8 cellular contexts compared by ENCODE assay signal in the genomic region with DNA sequence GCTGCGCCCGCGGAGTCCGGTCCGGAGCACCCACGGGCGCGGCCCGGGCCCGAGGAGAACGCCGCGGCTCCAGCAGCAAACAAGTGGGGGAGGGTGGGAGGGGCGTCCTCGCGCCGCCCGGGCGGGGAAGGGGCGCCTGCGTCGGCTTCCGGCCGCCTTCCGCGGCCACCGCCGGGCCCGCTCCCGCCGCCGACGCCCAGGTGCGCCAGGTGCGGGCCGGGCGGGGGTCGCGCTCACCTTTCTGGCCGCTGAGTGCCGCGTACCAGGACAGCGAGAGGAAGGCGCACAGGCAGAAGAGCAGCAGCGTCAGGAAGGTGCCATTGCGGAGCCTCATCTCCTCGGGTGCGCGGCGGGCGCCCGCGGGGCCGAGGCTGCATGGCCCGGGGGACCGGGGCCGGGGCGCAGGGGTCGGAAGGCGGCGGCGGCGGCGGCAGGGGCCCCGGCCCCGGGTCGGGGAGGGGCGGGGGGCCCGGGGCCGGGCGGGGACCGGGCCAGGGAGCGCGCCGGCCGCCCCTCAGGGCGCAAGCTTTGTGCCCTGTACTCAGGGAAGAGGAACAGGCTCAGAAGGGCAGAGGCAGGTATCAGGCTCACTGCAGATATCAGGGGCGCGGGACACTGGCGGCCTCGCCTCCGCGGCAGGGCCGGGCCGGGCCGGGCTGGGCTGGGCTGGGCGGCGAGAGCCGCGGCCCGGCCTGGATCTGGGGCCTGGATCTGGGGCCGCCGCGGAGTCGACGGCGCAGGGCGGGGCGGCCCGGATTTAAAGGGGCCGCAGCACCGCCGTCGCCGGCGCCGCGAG. TPM values are rescaled to one million over a fixed set of nuclear protein-coding genes. Genes with fewer than 3 reads are reported as not detected.
DNase-seq lines count a peak whose midpoint lies in the region; ATAC-seq, FAIRE-seq and TF ChIP-seq lines count a peak whose summit lies in the region.

MGAT4B (minus strand) TSS at position 617 of the 796 bp plus-strand sequence; CDS start at position 334, 283 bp downstream.

- peaks cover 2% of the 10 kb centered on the region for H3K27me3 Mint-ChIP-seq in neural crest cell (ENCODE audit: low read depth)

- DNase-seq in DMS114 treated with DMSO at 0.1 percent for 48 hours (lab: John Stamatoyannopoulos, UW; ENCODE audit: unreplicated experiment) (peak; percentile 27), germinal center (ENCODE audit: low spot score) (peak; percentile 90), neural crest cell (ENCODE audit: low read depth, low spot score) (peak; percentile 50), urothelium cell line (ENCODE audit: low spot score) (peak; percentile 87)
- DNase-seq in activated naive CD4-positive, alpha-beta T cell treated with anti-CD3 and anti-CD28 coated beads, Interleukin-2, amount 50 U/mL, for 16 hours: peak; percentile 69

- TF ChIP-seq CTCF in neural crest cell (conservative IDR thresholded peaks at IDR 0.05): no peak

- H3K4me3 Mint-ChIP-seq in neural crest cell: peak within 1 kb of the TSS; percentile 72

- peaks cover 2% of the 10 kb centered on the region for H3K36me3 Mint-ChIP-seq in neural crest cell (ENCODE audit: low read depth)

- peaks cover 25% of the 10 kb centered on the region for H3K4me1 Mint-ChIP-seq in neural crest cell

- ATAC-seq in GM19467 (IDR thresholded peaks at IDR 0.05; ENCODE audit: unreplicated experiment) (peak; percentile 60), HG03565 (IDR thresholded peaks at IDR 0.05; ENCODE audit: unreplicated experiment) (peak; percentile 46)

- FAIRE-seq in urothelium cell line (lab: Jason Lieb, UNC): no peak

- H3K9me3 Mint-ChIP-seq in neural crest cell: no peaks in the 10 kb centered on the region

- H3K27ac Mint-ChIP-seq in neural crest cell (ENCODE audit: unreplicated experiment): peak within 1 kb of the TSS; percentile 50

TF ChIP-seq in PFSK-1, 5 proteins besides CTCF, POLR2A, EP300 and RAD21:
- TF ChIP-seq SIN3A (IDR thresholded peaks at IDR 0.05; ENCODE audit: borderline replicate concordance, insufficient read depth, low read length) (no peak), POLR2AphosphoS5 (IDR thresholded peaks at IDR 0.05; ENCODE audit: low read depth, low read length) (no peak), TAF1 (IDR thresholded peaks at IDR 0.05; ENCODE audit: borderline replicate concordance, insufficient read depth, low read length) (peak; percentile 83)
- TF ChIP-seq, protein P1, sequence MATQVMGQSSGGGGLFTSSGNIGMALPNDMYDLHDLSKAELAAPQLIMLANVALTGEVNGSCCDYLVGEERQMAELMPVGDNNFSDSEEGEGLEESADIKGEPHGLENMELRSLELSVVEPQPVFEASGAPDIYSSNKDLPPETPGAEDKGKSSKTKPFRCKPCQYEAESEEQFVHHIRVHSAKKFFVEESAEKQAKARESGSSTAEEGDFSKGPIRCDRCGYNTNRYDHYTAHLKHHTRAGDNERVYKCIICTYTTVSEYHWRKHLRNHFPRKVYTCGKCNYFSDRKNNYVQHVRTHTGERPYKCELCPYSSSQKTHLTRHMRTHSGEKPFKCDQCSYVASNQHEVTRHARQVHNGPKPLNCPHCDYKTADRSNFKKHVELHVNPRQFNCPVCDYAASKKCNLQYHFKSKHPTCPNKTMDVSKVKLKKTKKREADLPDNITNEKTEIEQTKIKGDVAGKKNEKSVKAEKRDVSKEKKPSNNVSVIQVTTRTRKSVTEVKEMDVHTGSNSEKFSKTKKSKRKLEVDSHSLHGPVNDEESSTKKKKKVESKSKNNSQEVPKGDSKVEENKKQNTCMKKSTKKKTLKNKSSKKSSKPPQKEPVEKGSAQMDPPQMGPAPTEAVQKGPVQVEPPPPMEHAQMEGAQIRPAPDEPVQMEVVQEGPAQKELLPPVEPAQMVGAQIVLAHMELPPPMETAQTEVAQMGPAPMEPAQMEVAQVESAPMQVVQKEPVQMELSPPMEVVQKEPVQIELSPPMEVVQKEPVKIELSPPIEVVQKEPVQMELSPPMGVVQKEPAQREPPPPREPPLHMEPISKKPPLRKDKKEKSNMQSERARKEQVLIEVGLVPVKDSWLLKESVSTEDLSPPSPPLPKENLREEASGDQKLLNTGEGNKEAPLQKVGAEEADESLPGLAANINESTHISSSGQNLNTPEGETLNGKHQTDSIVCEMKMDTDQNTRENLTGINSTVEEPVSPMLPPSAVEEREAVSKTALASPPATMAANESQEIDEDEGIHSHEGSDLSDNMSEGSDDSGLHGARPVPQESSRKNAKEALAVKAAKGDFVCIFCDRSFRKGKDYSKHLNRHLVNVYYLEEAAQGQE (IDR thresholded peaks at IDR 0.05; ENCODE audit: insufficient read depth in 1 of 2, low read depth in 2 of 2, low read length in 2 of 2): peak in 1 of 2 experiments; percentile 51; a peak in 1 of 4 replicates

RNA-seq across cellular contexts. Expression of gene MGAT4B, which starts in this region (rescaled TPM):
- polyA plus RNA-seq in PFSK-1 (2012; ENCODE audit: insufficient read length, low read depth): 236 TPM
- total RNA-seq in neural crest cell: 120 and 124 TPM in 2 replicates

Comparison
In these comparisons a context has a peak if more than half of its experiments do, and no peak if none do; other contexts are left out.
1. Peak in every context shown above with its lines: DNase-seq and ATAC-seq.
2. DNase-seq: peak in every context shown above with its lines; median percentile 90 in germinal center; 87 in urothelium cell line; 69 in activated naive CD4-positive, alpha-beta T cell treated with anti-CD3 and anti-CD28 coated beads, Interleukin-2, amount 50 U/mL, for 16 hours; 50 in neural crest cell; 27 in DMS114 treated with DMSO at 0.1 percent for 48 hours.